ENCODE assay signal across 1 cellular context in the genomic region with DNA sequence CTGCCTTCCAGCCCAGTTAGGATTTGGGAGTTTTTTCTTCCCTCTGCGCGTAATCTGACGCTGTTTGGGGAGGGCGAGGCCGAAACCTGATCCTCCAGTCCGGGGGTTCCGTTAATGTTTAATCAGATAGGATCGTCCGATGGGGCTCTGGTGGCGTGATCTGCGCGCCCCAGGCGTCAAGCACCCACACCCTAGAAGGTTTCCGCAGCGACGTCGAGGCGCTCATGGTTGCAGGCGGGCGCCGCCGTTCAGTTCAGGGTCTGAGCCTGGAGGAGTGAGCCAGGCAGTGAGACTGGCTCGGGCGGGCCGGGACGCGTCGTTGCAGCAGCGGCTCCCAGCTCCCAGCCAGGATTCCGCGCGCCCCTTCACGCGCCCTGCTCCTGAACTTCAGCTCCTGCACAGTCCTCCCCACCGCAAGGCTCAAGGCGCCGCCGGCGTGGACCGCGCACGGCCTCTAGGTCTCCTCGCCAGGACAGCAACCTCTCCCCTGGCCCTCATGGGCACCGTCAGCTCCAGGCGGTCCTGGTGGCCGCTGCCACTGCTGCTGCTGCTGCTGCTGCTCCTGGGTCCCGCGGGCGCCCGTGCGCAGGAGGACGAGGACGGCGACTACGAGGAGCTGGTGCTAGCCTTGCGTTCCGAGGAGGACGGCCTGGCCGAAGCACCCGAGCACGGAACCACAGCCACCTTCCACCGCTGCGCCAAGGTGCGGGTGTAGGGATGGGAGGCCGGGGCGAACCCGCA.
TF ChIP-seq lines count a peak whose summit lies in the region.

TSS of gene PCSK9 (plus strand) at position 207 of the 741 bp plus-strand sequence. CDS start at position 497, 290 bp downstream.

TF ChIP-seq in HepG2, 621 proteins besides CTCF, POLR2A, EP300 and RAD21 (continued from another document and continues in another):
- TF ChIP-seq PRDM4 (CRISPR knock-in tag; IDR thresholded peaks at IDR 0.05; ENCODE audit: borderline replicate concordance) (0 out of 2 replicates have a peak, but pooled peaks have one; percentile 70), ZSCAN9 (CRISPR knock-in tag; IDR thresholded peaks at IDR 0.05; ENCODE audit: borderline replicate concordance) (no peak; the same call in none of the 2 replicates), ZNF431 (CRISPR knock-in tag; IDR thresholded peaks at IDR 0.05; ENCODE audit: borderline replicate concordance, low read depth) (peak; percentile 76; the same call in 1 of the 2 replicates), ZNF264 (CRISPR knock-in tag; IDR thresholded peaks at IDR 0.05) (peak; percentile 82; the same call in 1 of the 2 replicates), ZFP36 (IDR thresholded peaks at IDR 0.05; ENCODE audit: borderline replicate concordance, low read depth, low read length, partially characterized antibody) (no peak), SKIL (CRISPR knock-in tag; IDR thresholded peaks at IDR 0.05; ENCODE audit: borderline replicate concordance) (no peak; the same call in 1 of the 2 replicates), KDM3A (CRISPR knock-in tag; IDR thresholded peaks at IDR 0.05; ENCODE audit: low read depth) (peak; percentile 66; the same call in 1 of the 2 replicates), ELF3 (CRISPR knock-in tag; IDR thresholded peaks at IDR 0.05) (peak; percentile 65; the same call in 1 of the 2 replicates), RARA (CRISPR knock-in tag; IDR thresholded peaks at IDR 0.05) (no peak), NR2F2 (IDR thresholded peaks at IDR 0.05; ENCODE audit: borderline replicate concordance, low read depth) (no peak), POGZ (CRISPR knock-in tag; IDR thresholded peaks at IDR 0.05) (peak; percentile 78), ZNF761 (CRISPR knock-in tag; conservative IDR thresholded peaks at IDR 0.05) (peak; percentile 75; the same call in 1 of the 2 replicates), ZNF329 (CRISPR knock-in tag; IDR thresholded peaks at IDR 0.05; ENCODE audit: low read depth) (no peak; the same call in none of the 2 replicates), HNRNPLL (IDR thresholded peaks at IDR 0.05; ENCODE audit: low read depth, low read length, poor library complexity, severe bottlenecking) (peak; percentile 97), BCL6 (CRISPR knock-in tag; IDR thresholded peaks at IDR 0.05) (peak; percentile 76), SSRP1 (CRISPR knock-in tag; IDR thresholded peaks at IDR 0.05) (no peak), ZNF362 (CRISPR knock-in tag; IDR thresholded peaks at IDR 0.05; ENCODE audit: borderline replicate concordance) (peak; percentile 87), TAF15 (IDR thresholded peaks at IDR 0.05; ENCODE audit: low read depth, low read length, poor library complexity, severe bottlenecking) (no peak), JUNB (CRISPR knock-in tag; IDR thresholded peaks at IDR 0.05; ENCODE audit: borderline replicate concordance) (no peak), ZNF749 (CRISPR knock-in tag; IDR thresholded peaks at IDR 0.05; ENCODE audit: borderline replicate concordance) (peak; percentile 87; the same call in 1 of the 2 replicates), HDAC6 (IDR thresholded peaks at IDR 0.05; ENCODE audit: low read depth, low read length) (no peak), IKZF5 (CRISPR knock-in tag; IDR thresholded peaks at IDR 0.05) (peak; percentile 78; the same call in 1 of the 2 replicates), ZNF44 (CRISPR knock-in tag; IDR thresholded peaks at IDR 0.05) (peak; percentile 95; the same call in 1 of the 2 replicates), ZNF841 (CRISPR knock-in tag; IDR thresholded peaks at IDR 0.05; ENCODE audit: borderline replicate concordance) (no peak), ZNF142 (CRISPR knock-in tag; IDR thresholded peaks at IDR 0.05) (peak; percentile 99), GFI1 (CRISPR knock-in tag; IDR thresholded peaks at IDR 0.05; ENCODE audit: borderline replicate concordance) (peak; percentile 88), SALL2 (CRISPR knock-in tag; IDR thresholded peaks at IDR 0.05) (peak; percentile 88; the same call in 1 of the 2 replicates), KAT2B (IDR thresholded peaks at IDR 0.05; ENCODE audit: borderline replicate concordance, low read depth, low read length) (no peak), EZH2 (conservative IDR thresholded peaks at IDR 0.05; ENCODE audit: low read depth, low read length) (no peak)
- TF ChIP-seq, protein P1, sequence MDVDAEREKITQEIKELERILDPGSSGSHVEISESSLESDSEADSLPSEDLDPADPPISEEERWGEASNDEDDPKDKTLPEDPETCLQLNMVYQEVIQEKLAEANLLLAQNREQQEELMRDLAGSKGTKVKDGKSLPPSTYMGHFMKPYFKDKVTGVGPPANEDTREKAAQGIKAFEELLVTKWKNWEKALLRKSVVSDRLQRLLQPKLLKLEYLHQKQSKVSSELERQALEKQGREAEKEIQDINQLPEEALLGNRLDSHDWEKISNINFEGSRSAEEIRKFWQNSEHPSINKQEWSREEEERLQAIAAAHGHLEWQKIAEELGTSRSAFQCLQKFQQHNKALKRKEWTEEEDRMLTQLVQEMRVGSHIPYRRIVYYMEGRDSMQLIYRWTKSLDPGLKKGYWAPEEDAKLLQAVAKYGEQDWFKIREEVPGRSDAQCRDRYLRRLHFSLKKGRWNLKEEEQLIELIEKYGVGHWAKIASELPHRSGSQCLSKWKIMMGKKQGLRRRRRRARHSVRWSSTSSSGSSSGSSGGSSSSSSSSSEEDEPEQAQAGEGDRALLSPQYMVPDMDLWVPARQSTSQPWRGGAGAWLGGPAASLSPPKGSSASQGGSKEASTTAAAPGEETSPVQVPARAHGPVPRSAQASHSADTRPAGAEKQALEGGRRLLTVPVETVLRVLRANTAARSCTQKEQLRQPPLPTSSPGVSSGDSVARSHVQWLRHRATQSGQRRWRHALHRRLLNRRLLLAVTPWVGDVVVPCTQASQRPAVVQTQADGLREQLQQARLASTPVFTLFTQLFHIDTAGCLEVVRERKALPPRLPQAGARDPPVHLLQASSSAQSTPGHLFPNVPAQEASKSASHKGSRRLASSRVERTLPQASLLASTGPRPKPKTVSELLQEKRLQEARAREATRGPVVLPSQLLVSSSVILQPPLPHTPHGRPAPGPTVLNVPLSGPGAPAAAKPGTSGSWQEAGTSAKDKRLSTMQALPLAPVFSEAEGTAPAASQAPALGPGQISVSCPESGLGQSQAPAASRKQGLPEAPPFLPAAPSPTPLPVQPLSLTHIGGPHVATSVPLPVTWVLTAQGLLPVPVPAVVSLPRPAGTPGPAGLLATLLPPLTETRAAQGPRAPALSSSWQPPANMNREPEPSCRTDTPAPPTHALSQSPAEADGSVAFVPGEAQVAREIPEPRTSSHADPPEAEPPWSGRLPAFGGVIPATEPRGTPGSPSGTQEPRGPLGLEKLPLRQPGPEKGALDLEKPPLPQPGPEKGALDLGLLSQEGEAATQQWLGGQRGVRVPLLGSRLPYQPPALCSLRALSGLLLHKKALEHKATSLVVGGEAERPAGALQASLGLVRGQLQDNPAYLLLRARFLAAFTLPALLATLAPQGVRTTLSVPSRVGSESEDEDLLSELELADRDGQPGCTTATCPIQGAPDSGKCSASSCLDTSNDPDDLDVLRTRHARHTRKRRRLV (CRISPR knock-in tag; IDR thresholded peaks at IDR 0.05), result peak; percentile 76; the same call in 1 of the 2 replicates
- TF ChIP-seq, protein P2, sequence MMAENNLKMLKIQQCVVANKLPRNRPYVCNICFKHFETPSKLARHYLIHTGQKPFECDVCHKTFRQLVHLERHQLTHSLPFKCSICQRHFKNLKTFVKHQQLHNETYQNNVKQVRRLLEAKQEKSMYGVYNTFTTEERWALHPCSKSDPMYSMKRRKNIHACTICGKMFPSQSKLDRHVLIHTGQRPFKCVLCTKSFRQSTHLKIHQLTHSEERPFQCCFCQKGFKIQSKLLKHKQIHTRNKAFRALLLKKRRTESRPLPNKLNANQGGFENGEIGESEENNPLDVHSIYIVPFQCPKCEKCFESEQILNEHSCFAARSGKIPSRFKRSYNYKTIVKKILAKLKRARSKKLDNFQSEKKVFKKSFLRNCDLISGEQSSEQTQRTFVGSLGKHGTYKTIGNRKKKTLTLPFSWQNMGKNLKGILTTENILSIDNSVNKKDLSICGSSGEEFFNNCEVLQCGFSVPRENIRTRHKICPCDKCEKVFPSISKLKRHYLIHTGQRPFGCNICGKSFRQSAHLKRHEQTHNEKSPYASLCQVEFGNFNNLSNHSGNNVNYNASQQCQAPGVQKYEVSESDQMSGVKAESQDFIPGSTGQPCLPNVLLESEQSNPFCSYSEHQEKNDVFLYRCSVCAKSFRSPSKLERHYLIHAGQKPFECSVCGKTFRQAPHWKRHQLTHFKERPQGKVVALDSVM (CRISPR knock-in tag; IDR thresholded peaks at IDR 0.05), result peak; percentile 59; the same call in 1 of the 2 replicates
